In the genomic region with DNA sequence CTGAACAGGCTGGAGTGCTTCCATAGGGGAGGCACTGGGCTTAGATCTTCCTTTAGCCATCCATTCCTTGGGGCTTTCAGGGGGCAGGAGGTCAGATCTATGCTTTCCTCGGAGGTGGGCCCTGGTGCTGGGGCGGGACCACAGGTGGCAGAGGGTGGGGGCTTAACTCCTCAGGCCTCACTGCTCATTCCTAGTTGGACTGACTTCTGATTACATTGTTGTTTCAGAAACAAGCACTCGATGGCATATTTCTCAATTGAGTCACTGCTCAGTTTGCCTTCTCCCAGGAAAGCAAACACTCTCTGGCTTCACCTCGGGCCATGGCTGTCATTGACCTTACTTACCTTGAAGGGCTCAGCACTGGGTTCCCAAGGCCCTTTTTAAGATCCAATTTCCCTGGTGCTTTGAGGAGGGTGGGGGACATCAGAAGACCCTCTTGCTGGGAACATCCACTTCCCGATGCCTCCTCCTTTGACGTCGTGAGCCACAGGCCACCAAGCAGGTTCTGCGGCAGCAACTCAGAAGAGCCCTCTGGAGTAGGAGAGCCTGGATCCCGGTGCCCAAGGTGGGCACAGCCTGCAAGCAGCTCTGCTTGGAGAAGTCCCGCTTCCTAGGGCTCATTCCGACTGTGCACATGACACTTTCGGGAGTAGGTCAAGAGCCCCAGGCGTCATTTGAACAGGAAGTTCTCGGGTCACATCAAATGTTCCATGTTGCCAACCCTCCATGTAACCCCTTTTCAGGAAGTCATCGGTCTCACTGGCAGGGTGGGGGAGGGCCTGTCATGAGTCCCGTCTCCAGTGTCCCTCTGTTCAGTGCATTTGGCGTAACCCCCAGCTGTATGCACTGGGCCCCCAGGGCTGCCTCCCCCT, we compare ENCODE assay signal across 1 cellular context.
TF ChIP-seq lines count a peak whose summit lies in the region.

No MANE protein-coding gene starts in this region.

TF ChIP-seq in HepG2, 621 proteins besides CTCF, POLR2A, EP300 and RAD21 (continued from another document and continues in another):
- TF ChIP-seq ZNF18 (CRISPR knock-in tag; IDR thresholded peaks at IDR 0.05; ENCODE audit: insufficient replicate concordance) (no peak), ZNF367 (CRISPR knock-in tag; IDR thresholded peaks at IDR 0.05; ENCODE audit: borderline replicate concordance) (no peak), CREM (IDR thresholded peaks at IDR 0.05) (no peak), CREM (CRISPR knock-in tag; IDR thresholded peaks at IDR 0.05) (no peak), NBN (conservative IDR thresholded peaks at IDR 0.05) (no peak), TBX2 (CRISPR knock-in tag; IDR thresholded peaks at IDR 0.05; ENCODE audit: borderline replicate concordance) (peak; percentile 82), KLF16 (CRISPR knock-in tag; IDR thresholded peaks at IDR 0.05) (peak in 1 of 2 experiments; percentile 81; a peak in 1 of 4 replicates), ZNF704 (CRISPR knock-in tag; IDR thresholded peaks at IDR 0.05; ENCODE audit: borderline replicate concordance) (no peak), ZNF256 (CRISPR knock-in tag; conservative IDR thresholded peaks at IDR 0.05) (no peak), NKX3-1 (CRISPR knock-in tag; IDR thresholded peaks at IDR 0.05) (no peak), ZMAT3 (CRISPR knock-in tag; conservative IDR thresholded peaks at IDR 0.05) (peak; percentile 71; the same call in 1 of the 2 replicates), NFKBIZ (CRISPR knock-in tag; IDR thresholded peaks at IDR 0.05) (peak; percentile 83; the same call in 1 of the 2 replicates), ZBTB40 (IDR thresholded peaks at IDR 0.05) (no peak), ZBTB40 (CRISPR knock-in tag; IDR thresholded peaks at IDR 0.05) (no peak), ZNF34 (CRISPR knock-in tag; IDR thresholded peaks at IDR 0.05; ENCODE audit: borderline replicate concordance) (no peak), ZBTB3 (CRISPR knock-in tag; IDR thresholded peaks at IDR 0.05; ENCODE audit: borderline replicate concordance, low read depth) (no peak), ONECUT2 (CRISPR knock-in tag; IDR thresholded peaks at IDR 0.05) (peak; percentile 32; the same call in 1 of the 2 replicates), TBX3 (IDR thresholded peaks at IDR 0.05; ENCODE audit: borderline replicate concordance) (peak; percentile 54; the same call in 1 of the 2 replicates), JUN (CRISPR knock-in tag; IDR thresholded peaks at IDR 0.05) (peak; percentile 95), HNRNPUL1 (IDR thresholded peaks at IDR 0.05; ENCODE audit: low read depth, low read length) (no peak), FOXC1 (CRISPR knock-in tag; IDR thresholded peaks at IDR 0.05; ENCODE audit: borderline replicate concordance) (no peak), SALL1 (CRISPR knock-in tag; IDR thresholded peaks at IDR 0.05) (peak; percentile 78), KDM5B (CRISPR knock-in tag; IDR thresholded peaks at IDR 0.05; ENCODE audit: borderline replicate concordance) (no peak), ZBTB14 (CRISPR knock-in tag; IDR thresholded peaks at IDR 0.05) (no peak), GLMP (CRISPR knock-in tag; IDR thresholded peaks at IDR 0.05; ENCODE audit: borderline replicate concordance) (no peak), BHLHE40 (IDR thresholded peaks at IDR 0.05; ENCODE audit: low read length) (no peak), ESRRA (CRISPR knock-in tag; IDR thresholded peaks at IDR 0.05; ENCODE audit: low read depth) (peak; percentile 81; the same call in 1 of the 2 replicates), ZMYM3 (CRISPR knock-in tag; IDR thresholded peaks at IDR 0.05) (peak; percentile 91; the same call in 1 of the 2 replicates), ZNF124 (CRISPR knock-in tag; IDR thresholded peaks at IDR 0.05) (0 out of 2 replicates have a peak, but pooled peaks have one; percentile 41)
- TF ChIP-seq, protein P1, sequence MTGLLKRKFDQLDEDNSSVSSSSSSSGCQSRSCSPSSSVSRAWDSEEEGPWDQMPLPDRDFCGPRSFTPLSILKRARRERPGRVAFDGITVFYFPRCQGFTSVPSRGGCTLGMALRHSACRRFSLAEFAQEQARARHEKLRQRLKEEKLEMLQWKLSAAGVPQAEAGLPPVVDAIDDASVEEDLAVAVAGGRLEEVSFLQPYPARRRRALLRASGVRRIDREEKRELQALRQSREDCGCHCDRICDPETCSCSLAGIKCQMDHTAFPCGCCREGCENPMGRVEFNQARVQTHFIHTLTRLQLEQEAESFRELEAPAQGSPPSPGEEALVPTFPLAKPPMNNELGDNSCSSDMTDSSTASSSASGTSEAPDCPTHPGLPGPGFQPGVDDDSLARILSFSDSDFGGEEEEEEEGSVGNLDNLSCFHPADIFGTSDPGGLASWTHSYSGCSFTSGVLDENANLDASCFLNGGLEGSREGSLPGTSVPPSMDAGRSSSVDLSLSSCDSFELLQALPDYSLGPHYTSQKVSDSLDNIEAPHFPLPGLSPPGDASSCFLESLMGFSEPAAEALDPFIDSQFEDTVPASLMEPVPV (CRISPR knock-in tag; IDR thresholded peaks at IDR 0.05): no peak
- TF ChIP-seq, protein P2, sequence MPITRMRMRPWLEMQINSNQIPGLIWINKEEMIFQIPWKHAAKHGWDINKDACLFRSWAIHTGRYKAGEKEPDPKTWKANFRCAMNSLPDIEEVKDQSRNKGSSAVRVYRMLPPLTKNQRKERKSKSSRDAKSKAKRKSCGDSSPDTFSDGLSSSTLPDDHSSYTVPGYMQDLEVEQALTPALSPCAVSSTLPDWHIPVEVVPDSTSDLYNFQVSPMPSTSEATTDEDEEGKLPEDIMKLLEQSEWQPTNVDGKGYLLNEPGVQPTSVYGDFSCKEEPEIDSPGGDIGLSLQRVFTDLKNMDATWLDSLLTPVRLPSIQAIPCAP (CRISPR knock-in tag; IDR thresholded peaks at IDR 0.05; ENCODE audit: low read depth): no peak
- TF ChIP-seq, protein P3, sequence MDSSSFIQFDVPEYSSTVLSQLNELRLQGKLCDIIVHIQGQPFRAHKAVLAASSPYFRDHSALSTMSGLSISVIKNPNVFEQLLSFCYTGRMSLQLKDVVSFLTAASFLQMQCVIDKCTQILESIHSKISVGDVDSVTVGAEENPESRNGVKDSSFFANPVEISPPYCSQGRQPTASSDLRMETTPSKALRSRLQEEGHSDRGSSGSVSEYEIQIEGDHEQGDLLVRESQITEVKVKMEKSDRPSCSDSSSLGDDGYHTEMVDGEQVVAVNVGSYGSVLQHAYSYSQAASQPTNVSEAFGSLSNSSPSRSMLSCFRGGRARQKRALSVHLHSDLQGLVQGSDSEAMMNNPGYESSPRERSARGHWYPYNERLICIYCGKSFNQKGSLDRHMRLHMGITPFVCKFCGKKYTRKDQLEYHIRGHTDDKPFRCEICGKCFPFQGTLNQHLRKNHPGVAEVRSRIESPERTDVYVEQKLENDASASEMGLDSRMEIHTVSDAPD (CRISPR knock-in tag; IDR thresholded peaks at IDR 0.05): no peak
- TF ChIP-seq, protein P4, sequence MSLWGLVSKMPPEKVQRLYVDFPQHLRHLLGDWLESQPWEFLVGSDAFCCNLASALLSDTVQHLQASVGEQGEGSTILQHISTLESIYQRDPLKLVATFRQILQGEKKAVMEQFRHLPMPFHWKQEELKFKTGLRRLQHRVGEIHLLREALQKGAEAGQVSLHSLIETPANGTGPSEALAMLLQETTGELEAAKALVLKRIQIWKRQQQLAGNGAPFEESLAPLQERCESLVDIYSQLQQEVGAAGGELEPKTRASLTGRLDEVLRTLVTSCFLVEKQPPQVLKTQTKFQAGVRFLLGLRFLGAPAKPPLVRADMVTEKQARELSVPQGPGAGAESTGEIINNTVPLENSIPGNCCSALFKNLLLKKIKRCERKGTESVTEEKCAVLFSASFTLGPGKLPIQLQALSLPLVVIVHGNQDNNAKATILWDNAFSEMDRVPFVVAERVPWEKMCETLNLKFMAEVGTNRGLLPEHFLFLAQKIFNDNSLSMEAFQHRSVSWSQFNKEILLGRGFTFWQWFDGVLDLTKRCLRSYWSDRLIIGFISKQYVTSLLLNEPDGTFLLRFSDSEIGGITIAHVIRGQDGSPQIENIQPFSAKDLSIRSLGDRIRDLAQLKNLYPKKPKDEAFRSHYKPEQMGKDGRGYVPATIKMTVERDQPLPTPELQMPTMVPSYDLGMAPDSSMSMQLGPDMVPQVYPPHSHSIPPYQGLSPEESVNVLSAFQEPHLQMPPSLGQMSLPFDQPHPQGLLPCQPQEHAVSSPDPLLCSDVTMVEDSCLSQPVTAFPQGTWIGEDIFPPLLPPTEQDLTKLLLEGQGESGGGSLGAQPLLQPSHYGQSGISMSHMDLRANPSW (CRISPR knock-in tag; IDR thresholded peaks at IDR 0.05; ENCODE audit: borderline replicate concordance): no peak
